ENCODE assay signal across 9 cellular contexts in genomic region chr14:20970647-20970982, GRCh38. TPM values are rescaled to one million over a fixed set of nuclear protein-coding genes. Genes with fewer than 3 reads are reported as not detected.
DNase-seq lines count a peak whose midpoint lies in the region; ATAC-seq and TF ChIP-seq lines count a peak whose summit lies in the region.
"Had no signal": no experiment of that assay in that cellular context is flagged by ENCODE, and none has a peak within 500 bp of the region (broad histone marks: within the 10 kb centered on the region; RNA-seq: fewer than 3 reads in every experiment).

No MANE protein-coding gene starts in this region.

- H3K9me3 Mint-ChIP-seq in chondrocyte (ENCODE audit: low read depth) = no peaks in the 10 kb centered on the region
- H3K9me3 Mint-ChIP-seq in naive thymus-derived CD8-positive, alpha-beta T cell = no peaks in the 10 kb centered on the region

- TF ChIP-seq CTCF in chondrocyte (IDR thresholded peaks at IDR 0.05) = no peak

- peak overlapping the region; percentile 92 for H3K27ac Mint-ChIP-seq in chondrocyte (ENCODE audit: unreplicated experiment)
- H3K27ac Mint-ChIP-seq in naive thymus-derived CD8-positive, alpha-beta T cell = peak overlapping the region in 2 of 10 donors; percentile 87 to 89

- ATAC-seq in GM18870 (IDR thresholded peaks at IDR 0.05; ENCODE audit: unreplicated experiment) = peak; percentile 7
- ATAC-seq in HG03432 (IDR thresholded peaks at IDR 0.05; ENCODE audit: unreplicated experiment) = peak; percentile 7
- peak; percentile 5 to 11 for ATAC-seq in naive thymus-derived CD8-positive, alpha-beta T cell

- H3K4me1 Mint-ChIP-seq in chondrocyte (ENCODE audit: low read depth) = peaks cover 40% of the 10 kb centered on the region
- peaks cover 9 to 14% (median 11%) of the 10 kb centered on the region in 4 donors for H3K4me1 Mint-ChIP-seq in naive thymus-derived CD8-positive, alpha-beta T cell

- H3K36me3 Mint-ChIP-seq in chondrocyte (ENCODE audit: low read depth) = no peaks in the 10 kb centered on the region
- no peaks in the 10 kb centered on the region for H3K36me3 Mint-ChIP-seq in naive thymus-derived CD8-positive, alpha-beta T cell

- H3K27me3 Mint-ChIP-seq in chondrocyte (ENCODE audit: low read depth) = no peaks in the 10 kb centered on the region
- H3K27me3 Mint-ChIP-seq in naive thymus-derived CD8-positive, alpha-beta T cell = peaks cover 14 to 42% (median 38%) of the 10 kb centered on the region in 5 donors

- peak overlapping the region; percentile 92 for H3K4me3 Mint-ChIP-seq in chondrocyte (ENCODE audit: unreplicated experiment)
- peak overlapping the region; percentile 88 to 95 (median 92) for H3K4me3 Mint-ChIP-seq in naive thymus-derived CD8-positive, alpha-beta T cell

- POLR2A ChIA-PET in naive thymus-derived CD8-positive, alpha-beta T cell (lab: Charles Lee) = interaction anchor here (0.6 to 1.7 kb wide), 2 partner anchors 18 to 112 kb away, joined by 3 to 5 read pairs; partner anchors contain the start of gene METTL17

- no peak for DNase-seq in chondrocyte (ENCODE audit: low spot score)
- no peak for DNase-seq in naive thymus-derived CD8-positive, alpha-beta T cell
- DNase-seq in NCI-H69 (lab: John Stamatoyannopoulos, UW) = no peak
- no peak for DNase-seq in stimulated activated CD8-positive, alpha-beta memory T cell treated with anti-CD3 and anti-CD28 coated beads, Interleukin-4, amount 100 ng/mL, for 48 hours
- DNase-seq in NCI-H2196 (lab: John Stamatoyannopoulos, UW; ENCODE audit: unreplicated experiment) = no peak
- DNase-seq in NCI-H146 (lab: John Stamatoyannopoulos, UW) = no peak

RNA-seq across cellular contexts. Expression of gene RNASE2, which starts 15.3 kb away (rescaled TPM):
- total RNA-seq in chondrocyte = not detected in 3 replicates
- total RNA-seq in naive thymus-derived CD8-positive, alpha-beta T cell = not detected
- not detected for polyA plus RNA-seq in naive thymus-derived CD8-positive, alpha-beta T cell
- total RNA-seq: M059J had no signal

RNA-seq across cellular contexts. Expression of gene METTL17, which starts 19.2 kb away (rescaled TPM):
- total RNA-seq in chondrocyte = 34.4 to 50.1 TPM (median 41.1 TPM) in 3 replicates
- 100 to 1,000 TPM; 120 to 127 TPM for total RNA-seq in naive thymus-derived CD8-positive, alpha-beta T cell
- polyA plus RNA-seq in naive thymus-derived CD8-positive, alpha-beta T cell = 10 to 100 TPM; 29.8 to 50.8 (median 38.2) TPM

RNA-seq across cellular contexts. Expression of gene SLC39A2, which starts 28.5 kb away (rescaled TPM):
- not detected in 3 replicates for total RNA-seq in chondrocyte
- total RNA-seq in naive thymus-derived CD8-positive, alpha-beta T cell = under 1 TPM; 0.80 to 0.91 TPM
- not detected for polyA plus RNA-seq in naive thymus-derived CD8-positive, alpha-beta T cell
- total RNA-seq: M059J had no signal

RNA-seq across cellular contexts. Expression of gene NDRG2, which starts 54.2 kb away (rescaled TPM):
- total RNA-seq in chondrocyte = 5.7 to 6.9 TPM (median 6.3 TPM) in 3 replicates
- 10 to 100 TPM; 30.8 to 35.4 TPM for total RNA-seq in naive thymus-derived CD8-positive, alpha-beta T cell
- 10 to 100 TPM; 24.6 to 32.7 (median 28.3) TPM for polyA plus RNA-seq in naive thymus-derived CD8-positive, alpha-beta T cell

RNA-seq across cellular contexts. Expression of gene TPPP2, which starts 59.4 kb away (rescaled TPM):
- total RNA-seq in chondrocyte = not detected in 3 replicates
- not detected for total RNA-seq in naive thymus-derived CD8-positive, alpha-beta T cell
- polyA plus RNA-seq in naive thymus-derived CD8-positive, alpha-beta T cell = not detected
- total RNA-seq: M059J had no signal
